ENCODE assay signal across 8 cellular contexts in the genomic region with DNA sequence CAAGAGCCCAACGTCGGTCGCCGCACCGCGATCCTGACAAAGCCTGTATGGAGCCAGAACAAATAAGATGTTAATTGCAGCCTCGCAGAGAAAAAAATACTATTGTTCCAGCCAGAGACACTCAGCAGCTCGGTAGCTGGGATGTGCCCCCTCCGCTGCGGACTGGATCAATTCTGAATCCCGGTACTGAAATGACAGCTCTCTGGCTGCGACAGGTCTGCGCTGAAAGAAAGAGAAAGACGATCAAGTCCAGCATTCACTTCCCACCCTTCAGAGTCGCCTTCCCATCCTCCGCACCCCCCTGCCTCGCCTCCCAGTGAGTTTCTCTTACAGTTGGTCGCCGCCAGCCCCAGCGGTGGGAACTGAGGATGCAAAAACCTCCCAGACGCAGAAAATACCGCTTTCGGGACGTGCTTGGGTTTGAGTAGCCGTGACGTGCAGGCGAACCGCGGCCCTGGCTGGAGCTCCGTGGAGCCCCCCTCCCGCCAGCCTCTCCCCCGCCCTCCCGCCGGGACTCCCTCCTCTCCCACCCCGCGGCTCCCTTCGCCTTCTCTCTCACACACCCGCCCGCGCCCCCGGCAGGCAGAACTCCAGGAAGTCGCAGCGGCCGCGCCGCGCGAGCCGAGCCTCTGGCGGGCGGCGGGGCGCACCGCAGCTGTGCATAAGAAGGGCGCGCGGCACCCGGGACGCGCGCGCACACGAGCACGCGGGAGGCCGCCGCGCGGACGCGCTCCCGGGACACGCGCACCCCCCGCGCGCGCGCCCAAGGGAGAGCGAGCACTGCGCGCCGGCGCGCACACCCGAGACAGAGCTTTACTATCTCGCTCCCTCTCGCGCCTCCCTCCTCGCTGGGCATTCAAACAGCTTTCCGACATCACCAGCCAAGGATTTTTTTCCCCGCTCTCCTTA. TPM values are rescaled to one million over a fixed set of nuclear protein-coding genes. Genes with fewer than 3 reads are reported as not detected.
DNase-seq lines count a peak whose midpoint lies in the region; ATAC-seq and TF ChIP-seq lines count a peak whose summit lies in the region.

A gene (plus strand): TSS at position 780 of the 909 bp plus-strand sequence. CDS start 3,394 bp downstream, outside the sequence.

- TF ChIP-seq POLR2A in erythroblast (IDR thresholded peaks at IDR 0.05; ENCODE audit: low read length) (no peak), suprapubic skin (IDR thresholded peaks at IDR 0.05) (no peak)

- DNase-seq in CD4-positive, alpha-beta memory T cell: peak; percentile 13 to 41 (median 27)
- DNase-seq in NCI-H460 (ENCODE audit: extremely low read depth, low read depth): peak; percentile 59
- peak; percentile 50 for DNase-seq in activated CD8-positive, alpha-beta memory T cell treated with anti-CD3 and anti-CD28 coated beads, Interleukin-2, amount 10 ng/mL, durations not matched to agents 7 days and 5 days
- DNase-seq in erythroblast (lab: John Stamatoyannopoulos, UW): peak; percentile 52 to 63
- DNase-seq in suprapubic skin (ENCODE audit: low spot score in 2 of 2): peak; percentile 85 to 86

- WGBS in mesodermal cell (ENCODE audit: insufficient coverage in 2 of 2), 2 experiments: 0% methylated on average over 46 to 60 of the region's 92 CpGs
- under 1% methylated on average over 51 of the region's 92 CpGs for WGBS in suprapubic skin

- peak within 1 kb of the TSS; percentile 81 to 92 (median 88) for H3K4me3 Mint-ChIP-seq in CD4-positive, alpha-beta memory T cell
- peak within 1 kb of the TSS; percentile 73 for H3K4me3 Mint-ChIP-seq in activated CD8-positive, alpha-beta memory T cell treated with anti-CD3 and anti-CD28 coated beads, Interleukin-2, amount 10 ng/mL, durations not matched to agents 7 days and 5 days

- H3K27me3 ChIP-seq in CD4-positive, alpha-beta memory T cell (ENCODE audit: insufficient read depth, low read length): peaks cover 7% of the 10 kb centered on the region
- peaks cover 10% of the 10 kb centered on the region for H3K27me3 ChIP-seq in suprapubic skin

- H3K36me3 Mint-ChIP-seq in CD4-positive, alpha-beta memory T cell: no peaks in the 10 kb centered on the region
- H3K36me3 Mint-ChIP-seq in activated CD8-positive, alpha-beta memory T cell treated with anti-CD3 and anti-CD28 coated beads, Interleukin-2, amount 10 ng/mL, durations not matched to agents 7 days and 5 days: no peaks in the 10 kb centered on the region

- H3K36me3 ChIP-seq in CD4-positive, alpha-beta memory T cell (ENCODE audit: insufficient read depth, low read length): no peaks in the 10 kb centered on the region
- H3K36me3 ChIP-seq in mesodermal cell (ENCODE audit: control insufficient read depth, insufficient read depth, low read length): no peaks in the 10 kb centered on the region
- no peaks in the 10 kb centered on the region for H3K36me3 ChIP-seq in suprapubic skin

- no peaks in the 10 kb centered on the region for H3K9me3 ChIP-seq in CD4-positive, alpha-beta memory T cell (ENCODE audit: control insufficient read depth in 1 of 2, low read length in 2 of 2)
- H3K9me3 ChIP-seq in mesodermal cell (ENCODE audit: control insufficient read depth, low read length) (no peaks in the 10 kb centered on the region), suprapubic skin (no peaks in the 10 kb centered on the region)

- TF ChIP-seq EP300 in suprapubic skin (IDR thresholded peaks at IDR 0.05): no peak

- peaks cover 8 to 26% (median 21%) of the 10 kb centered on the region in 4 donors for H3K4me1 Mint-ChIP-seq in CD4-positive, alpha-beta memory T cell
- peaks cover 14% of the 10 kb centered on the region for H3K4me1 Mint-ChIP-seq in activated CD8-positive, alpha-beta memory T cell treated with anti-CD3 and anti-CD28 coated beads, Interleukin-2, amount 10 ng/mL, durations not matched to agents 7 days and 5 days

- peak within 1 kb of the TSS in 3 of 7 donors; percentile 19 to 26 (median 25) for H3K27ac Mint-ChIP-seq in CD4-positive, alpha-beta memory T cell
- no peak within 1 kb of the TSS for H3K27ac Mint-ChIP-seq in activated CD8-positive, alpha-beta memory T cell treated with anti-CD3 and anti-CD28 coated beads, Interleukin-2, amount 10 ng/mL, durations not matched to agents 7 days and 5 days

- peaks cover 0 to 2% (median 0%) of the 10 kb centered on the region in 8 donors for H3K9me3 Mint-ChIP-seq in CD4-positive, alpha-beta memory T cell
- no peaks in the 10 kb centered on the region for H3K9me3 Mint-ChIP-seq in activated CD8-positive, alpha-beta memory T cell treated with anti-CD3 and anti-CD28 coated beads, Interleukin-2, amount 10 ng/mL, durations not matched to agents 7 days and 5 days (ENCODE audit: low read depth)

- H3K27ac ChIP-seq in CD4-positive, alpha-beta memory T cell (ENCODE audit: low read depth, low read length): no peak within 1 kb of the TSS
- peak within 1 kb of the TSS; percentile 0 for H3K27ac ChIP-seq in mesodermal cell (ENCODE audit: low read depth, low read length, severe bottlenecking)
- peak within 1 kb of the TSS; percentile 60 for H3K27ac ChIP-seq in suprapubic skin

- peak; percentile 83 for ATAC-seq in GM19372 (IDR thresholded peaks at IDR 0.05; ENCODE audit: low read depth, unreplicated experiment)
- ATAC-seq in HG03432 (IDR thresholded peaks at IDR 0.05; ENCODE audit: unreplicated experiment): peak; percentile 89
- ATAC-seq in activated CD8-positive, alpha-beta memory T cell treated with anti-CD3 and anti-CD28 coated beads, Interleukin-2, amount 10 ng/mL, durations not matched to agents 7 days and 5 days: peak; percentile 96

- H3K27me3 Mint-ChIP-seq in CD4-positive, alpha-beta memory T cell: peaks cover 31 to 33% of the 10 kb centered on the region in 2 donors
- peaks cover 45% of the 10 kb centered on the region for H3K27me3 Mint-ChIP-seq in activated CD8-positive, alpha-beta memory T cell treated with anti-CD3 and anti-CD28 coated beads, Interleukin-2, amount 10 ng/mL, durations not matched to agents 7 days and 5 days

- peak within 1 kb of the TSS; percentile 24 to 31 for H3K4me3 ChIP-seq in CD4-positive, alpha-beta memory T cell (ENCODE audit: low read length in 2 of 2)
- H3K4me3 ChIP-seq in mesodermal cell (ENCODE audit: extremely low read depth, insufficient read depth, low read length, poor library complexity, severe bottlenecking): peak within 1 kb of the TSS; percentile 55
- peak within 1 kb of the TSS; percentile 63 for H3K4me3 ChIP-seq in suprapubic skin

- no peak for TF ChIP-seq CTCF in suprapubic skin (IDR thresholded peaks at IDR 0.05)

- intact Hi-C loops in CD4-positive, alpha-beta memory T cell (cut with micrococcal nuclease): loop anchor here (5.0 to 10.0 kb wide), 3 partner anchors 850 to 1473 kb away; no protein-coding TSS in a partner anchor

- POLR2A ChIA-PET in CD4-positive, alpha-beta memory T cell (lab: Charles Lee; ENCODE audit: partially characterized antibody): no interaction called here

- H3K4me1 ChIP-seq in CD4-positive, alpha-beta memory T cell (ENCODE audit: insufficient read depth, low read length): peaks cover 10% of the 10 kb centered on the region
- H3K4me1 ChIP-seq in mesodermal cell (ENCODE audit: control insufficient read depth, insufficient read depth, low read length, poor library complexity, severe bottlenecking): peaks cover 3% of the 10 kb centered on the region
- H3K4me1 ChIP-seq in suprapubic skin: peaks cover 26% of the 10 kb centered on the region

- CTCF ChIA-PET in CD4-positive, alpha-beta memory T cell (lab: Charles Lee; ENCODE audit: partially characterized antibody): interaction anchor here (1.7 kb wide), 1 partner anchor 11 kb away, joined by 3 read pairs; no protein-coding TSS in a partner anchor
- CTCF ChIA-PET in activated CD8-positive, alpha-beta memory T cell treated with anti-CD3 and anti-CD28 coated beads, Interleukin-2, amount 10 ng/mL, durations not matched to agents 7 days and 5 days (lab: Charles Lee): no interaction called here

RNA-seq across cellular contexts. Expression of the gene that starts here (rescaled TPM):
- total RNA-seq in CD4-positive, alpha-beta memory T cell: not detected
- polyA plus RNA-seq in CD4-positive, alpha-beta memory T cell: not detected
- 2.3 and 3.2 TPM in 2 replicates for total RNA-seq in NCI-H460 (2014; rRNA removed; shearing (Covaris generic))
- 2.2 and 2.4 TPM in 2 replicates for polyA plus RNA-seq in NCI-H460 (2014; cell fraction: nucleus; rRNA removed)
- total RNA-seq in activated CD8-positive, alpha-beta memory T cell treated with anti-CD3 and anti-CD28 coated beads, Interleukin-2, amount 10 ng/mL, durations not matched to agents 7 days and 5 days: under 1 TPM in 1 of 2 experiments, not detected in 1; 0.33 TPM
- polyA plus RNA-seq in mesodermal cell (2013, experiment 1 of 2): 1.4 TPM
- polyA plus RNA-seq in mesodermal cell (2013, experiment 2 of 2): 1.2 TPM
- total RNA-seq in suprapubic skin: 1 to 10 TPM in 3 of 4 donors, under 1 TPM in 1; 0.42 to 2.2 (median 1.3) TPM

Comparison
In these comparisons a context has a peak if more than half of its experiments do, and no peak if none do; other contexts are left out.
1. Peak in DNase-seq and H3K4me3 ChIP-seq in CD4-positive, alpha-beta memory T cell; RNA of the gene not detected or under 1 TPM.
2. Peak in DNase-seq and ATAC-seq in activated CD8-positive, alpha-beta memory T cell treated with anti-CD3 and anti-CD28 coated beads, Interleukin-2, amount 10 ng/mL, durations not matched to agents 7 days and 5 days; RNA of the gene not detected or under 1 TPM.
3. DNase-seq: peak in every context shown above with its lines; median percentile 86 in suprapubic skin; 59 in NCI-H460; 58 in erythroblast; 50 in activated CD8-positive, alpha-beta memory T cell treated with anti-CD3 and anti-CD28 coated beads, Interleukin-2, amount 10 ng/mL, durations not matched to agents 7 days and 5 days; 27 in CD4-positive, alpha-beta memory T cell.